Comparison of ENCODE assay signal across 8 cellular contexts in the genomic region with DNA sequence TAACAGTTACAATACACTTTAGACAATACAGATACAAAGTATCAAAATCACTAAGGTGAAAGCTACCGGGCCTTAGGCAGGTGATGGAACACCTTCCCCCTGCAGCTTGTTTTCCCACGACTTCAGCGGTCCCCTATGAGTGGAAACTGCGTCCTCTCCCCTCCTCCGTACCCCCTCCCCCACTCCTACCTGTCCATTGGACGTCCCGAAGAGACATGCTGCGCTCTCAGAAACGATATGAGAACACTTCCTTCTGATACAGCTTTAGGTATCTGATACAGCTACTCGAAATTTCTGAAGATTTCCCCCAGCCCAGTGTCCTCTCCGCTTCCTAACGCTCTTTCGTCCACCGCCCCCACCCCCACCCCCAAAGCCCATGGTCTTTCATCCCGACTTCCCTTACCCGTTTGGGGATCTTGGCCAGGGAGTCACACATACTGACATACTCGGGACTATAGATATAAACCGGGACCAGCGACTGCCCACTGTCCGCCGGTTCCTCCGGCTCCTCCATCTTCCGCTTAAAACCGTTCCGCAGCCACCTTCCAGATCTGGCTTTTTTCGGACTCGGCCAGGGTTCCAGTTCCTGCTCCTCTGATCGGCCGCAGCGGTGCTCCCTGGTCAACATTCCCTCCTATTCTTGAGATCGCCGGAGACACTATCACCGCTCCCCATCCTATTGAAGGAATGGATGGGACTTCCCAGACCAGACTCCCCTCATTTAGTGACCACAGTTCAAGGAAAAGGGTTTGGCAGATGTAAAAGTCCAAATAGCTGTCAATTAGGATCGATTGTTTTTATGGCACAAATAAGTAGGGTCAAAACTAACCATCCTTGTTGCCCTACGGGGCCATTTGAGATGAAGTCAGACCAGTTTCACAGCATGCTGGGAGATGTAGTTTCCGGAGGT. TPM values are rescaled to one million over a fixed set of nuclear protein-coding genes. Genes with fewer than 3 reads are reported as not detected.
DNase-seq lines count a peak whose midpoint lies in the region; TF ChIP-seq lines count a peak whose summit lies in the region.

A gene (minus strand): TSS at position 596 of the 910 bp plus-strand sequence. CDS start 82 bp downstream, at position 514.

- H3K9me3 ChIP-seq in tibial artery, result no peaks in the 10 kb centered on the region

- peaks cover 16% of the 10 kb centered on the region for H3K36me3 Mint-ChIP-seq in nephron progenitor cell (ENCODE audit: low read depth)

- H3K27me3 ChIP-seq in H7 (ENCODE audit: control insufficient read depth, insufficient read depth, low read length) (no peaks in the 10 kb centered on the region), tibial artery (no peaks in the 10 kb centered on the region)

- TF ChIP-seq CTCF in foreskin fibroblast (IDR thresholded peaks at IDR 0.05; ENCODE audit: low read depth, low read length) (no peak), nephron progenitor cell (IDR thresholded peaks at IDR 0.05) (no peak), tibial artery (IDR thresholded peaks at IDR 0.05) (no peak)

- peaks cover 3% of the 10 kb centered on the region; the same call in 1 of the 2 replicates for H3K36me3 ChIP-seq in H7 (replicated peaks; ENCODE audit: control insufficient read depth, insufficient read depth, low read length)
- peaks cover 0 to 14% (median 11%) of the 10 kb centered on the region in 3 donors for H3K36me3 ChIP-seq in tibial artery

- H3K4me1 Mint-ChIP-seq in nephron progenitor cell, result peaks cover 10% of the 10 kb centered on the region

- H3K4me3 Mint-ChIP-seq in nephron progenitor cell, result peak within 1 kb of the TSS; percentile 95

- H3K27me3 Mint-ChIP-seq in nephron progenitor cell (ENCODE audit: low read depth, poor library complexity), result peaks cover 14% of the 10 kb centered on the region

- peak within 1 kb of the TSS; percentile 63 for H3K4me3 ChIP-seq in H7 (ENCODE audit: insufficient read depth, low read depth, low read length)
- H3K4me3 ChIP-seq in foreskin fibroblast (ENCODE audit: low read depth in 1 of 2, low read length in 2 of 2), result peak within 1 kb of the TSS; percentile 65 to 89
- peak within 1 kb of the TSS; percentile 66 to 68 for H3K4me3 ChIP-seq in tibial artery

- DNase-seq in GF-D8 (lab: John Stamatoyannopoulos, UW) (peak; percentile 56), H7 (peak; percentile 58), LHCN-M2 (ENCODE audit: low read depth) (peak; percentile 83), RKO (ENCODE audit: low spot score) (peak; percentile 85), foreskin fibroblast (peak; percentile 71 to 87), nephron progenitor cell (peak; percentile 57), tibial artery (peak; percentile 62 to 78)
- peak; percentile 12 for DNase-seq in activated gamma-delta T cell treated with anti-CD3 and anti-CD28 coated beads, Interleukin-2, amount 50 U/mL, for 16 hours (ENCODE audit: low read depth)

- peaks cover 0 to 6% (median 0%) of the 10 kb centered on the region in 4 donors for H3K4me1 ChIP-seq in tibial artery

- intact Hi-C loops in tibial artery (cut with DNase I; ENCODE audit: low total_unique reads), result no loop called here

- peaks cover 42% of the 10 kb centered on the region for H3K9me3 Mint-ChIP-seq in nephron progenitor cell

- H3K27ac ChIP-seq in tibial artery, result peak within 1 kb of the TSS; percentile 78

- H3K27ac Mint-ChIP-seq in nephron progenitor cell, result peak within 1 kb of the TSS; percentile 71

RNA-seq across cellular contexts. Expression of the gene that starts here (rescaled TPM):
- total RNA-seq in H7 (2014; rRNA removed; shearing (Covaris generic)), result 16.6 and 16.7 TPM in 2 replicates
- 25.4 and 25.9 TPM in 2 replicates for total RNA-seq in LHCN-M2 (2014; rRNA removed)
- polyA plus RNA-seq in LHCN-M2 (2012), result 18.0 TPM

Comparison
In these comparisons a context has a peak if more than half of its experiments do, and no peak if none do; other contexts are left out.
1. Peak in every context shown above with its lines: DNase-seq, H3K4me3 ChIP-seq and H3K27ac ChIP-seq.
2. DNase-seq: peak in every context shown above with its lines; median percentile 85 in RKO; 83 in LHCN-M2; 79 in foreskin fibroblast; 70 in tibial artery; 58 in H7; 57 in nephron progenitor cell; 56 in GF-D8; 12 in activated gamma-delta T cell treated with anti-CD3 and anti-CD28 coated beads, Interleukin-2, amount 50 U/mL, for 16 hours.